Comparison of ENCODE assay signal across 7 cellular contexts in genomic region chr22:49657275-49657973, GRCh38.
A peak's percentile ranks its signal among the peaks of the same experiment; 100 is the strongest.
DNase-seq lines count a peak whose midpoint lies in the region; ATAC-seq and TF ChIP-seq lines count a peak whose summit lies in the region.

No MANE protein-coding gene starts in this region.

- DNase-seq in NOMO-1 treated with DMSO at 0.1 percent for 48 hours (lab: John Stamatoyannopoulos, UW; ENCODE audit: unreplicated experiment) (peak; percentile 63), lower leg skin (ENCODE audit: low spot score in 2 of 2) (peak; percentile 57 to 93), substantia nigra (lab: John Stamatoyannopoulos, UW) (no peak), retina (no peak)
- peak; percentile 71 for DNase-seq in activated T-cell treated with anti-CD3 and anti-CD28 coated beads, Interleukin-2, amount 50 U/mL, for 4 hours
- DNase-seq in stimulated activated CD8-positive, alpha-beta memory T cell treated with anti-CD3 and anti-CD28 coated beads, Interleukin-2, amount 100 ng/mL, for 48 hours (ENCODE audit: low read depth in 2 of 2): peak; percentile 54 to 73

- 63 to 71% methylated on average over 24 of the region's 24 CpGs for WGBS in lower leg skin, 2 donors

- H3K9me3 Mint-ChIP-seq in activated T-cell treated with anti-CD3 and anti-CD28 coated beads, Interleukin-2, amount 50 U/mL, for 4 hours: no peaks in the 10 kb centered on the region

- H3K27ac ChIP-seq in substantia nigra (ENCODE audit: low read depth, low read length, poor library complexity, severe bottlenecking): no peak overlapping the region

- peak overlapping the region; percentile 98 for H3K4me3 Mint-ChIP-seq in activated T-cell treated with anti-CD3 and anti-CD28 coated beads, Interleukin-2, amount 50 U/mL, for 4 hours

- peaks cover 28% of the 10 kb centered on the region for H3K4me1 Mint-ChIP-seq in activated T-cell treated with anti-CD3 and anti-CD28 coated beads, Interleukin-2, amount 50 U/mL, for 4 hours (ENCODE audit: low read depth)

- H3K27me3 Mint-ChIP-seq in activated T-cell treated with anti-CD3 and anti-CD28 coated beads, Interleukin-2, amount 50 U/mL, for 4 hours (ENCODE audit: low read depth): no peaks in the 10 kb centered on the region

- no peak for TF ChIP-seq CTCF in lower leg skin (IDR thresholded peaks at IDR 0.05)

- H3K36me3 Mint-ChIP-seq in activated T-cell treated with anti-CD3 and anti-CD28 coated beads, Interleukin-2, amount 50 U/mL, for 4 hours (ENCODE audit: insufficient read depth): peaks cover 16% of the 10 kb centered on the region

- ATAC-seq in GM21390 (IDR thresholded peaks at IDR 0.05; ENCODE audit: unreplicated experiment): peak; percentile 64
- peak; percentile 89 to 92 for ATAC-seq in activated T-cell treated with anti-CD3 and anti-CD28 coated beads, Interleukin-2, amount 50 U/mL, for 4 hours

- H3K4me3 ChIP-seq in lower leg skin (ENCODE audit: low read depth, poor library complexity, severe bottlenecking): peak overlapping the region; percentile 16

- intact Hi-C loops in lower leg skin (cut with DNase I; ENCODE audit: low total_unique reads): no loop called here

- TF ChIP-seq POLR2A in lower leg skin (IDR thresholded peaks at IDR 0.05): no peak

Comparison
In these comparisons a context has a peak if more than half of its experiments do, and no peak if none do; other contexts are left out.
1. DNase-seq: peak in NOMO-1 treated with DMSO at 0.1 percent for 48 hours (single experiment), activated T-cell treated with anti-CD3 and anti-CD28 coated beads, Interleukin-2, amount 50 U/mL, for 4 hours (single experiment), lower leg skin (2 of 2) and stimulated activated CD8-positive, alpha-beta memory T cell treated with anti-CD3 and anti-CD28 coated beads, Interleukin-2, amount 100 ng/mL, for 48 hours (2 of 2); none in substantia nigra (0 of 49) and retina (single experiment).